ENCODE assay signal across 1 cellular context in the genomic region with DNA sequence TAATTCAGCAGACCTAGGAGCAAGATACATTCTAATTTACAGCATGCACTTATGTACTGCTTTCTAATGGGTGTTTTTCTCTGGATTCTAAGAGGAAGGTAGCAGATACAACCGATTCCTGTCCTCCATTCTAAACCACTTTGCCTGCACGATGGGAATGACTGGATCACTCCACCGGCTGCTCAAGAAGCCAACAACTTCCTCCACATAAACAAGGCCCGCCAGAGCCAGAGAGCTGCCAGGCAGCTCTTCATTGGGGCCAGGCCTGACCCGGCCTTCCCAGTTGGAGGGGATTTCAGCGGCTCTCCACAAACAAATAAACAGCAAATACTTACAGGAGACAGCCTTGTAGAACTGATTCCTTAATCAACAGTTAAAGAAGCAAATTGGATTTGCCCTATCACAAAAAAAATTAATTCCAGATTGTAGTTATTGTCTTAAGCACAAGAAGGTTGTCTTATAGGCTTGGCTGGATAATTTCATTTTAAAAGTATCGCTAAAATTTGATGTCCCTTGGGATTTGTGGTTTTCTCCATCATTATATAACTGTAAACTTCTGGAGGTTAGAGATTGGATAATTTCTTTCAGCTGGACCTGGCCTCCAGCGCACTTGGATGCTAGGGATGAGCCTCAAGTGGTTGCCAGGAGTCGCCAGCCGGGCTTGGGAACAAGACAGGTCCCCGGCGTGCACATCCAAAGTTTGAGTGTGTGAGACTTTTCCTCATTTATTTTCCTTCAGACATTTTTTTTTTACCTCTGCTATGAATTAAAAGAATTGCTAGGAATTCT.
TF ChIP-seq lines count a peak whose summit lies in the region.

No MANE protein-coding gene starts in this region.

TF ChIP-seq in HepG2, 621 proteins besides CTCF, POLR2A, EP300 and RAD21:
- TF ChIP-seq, protein P1, sequence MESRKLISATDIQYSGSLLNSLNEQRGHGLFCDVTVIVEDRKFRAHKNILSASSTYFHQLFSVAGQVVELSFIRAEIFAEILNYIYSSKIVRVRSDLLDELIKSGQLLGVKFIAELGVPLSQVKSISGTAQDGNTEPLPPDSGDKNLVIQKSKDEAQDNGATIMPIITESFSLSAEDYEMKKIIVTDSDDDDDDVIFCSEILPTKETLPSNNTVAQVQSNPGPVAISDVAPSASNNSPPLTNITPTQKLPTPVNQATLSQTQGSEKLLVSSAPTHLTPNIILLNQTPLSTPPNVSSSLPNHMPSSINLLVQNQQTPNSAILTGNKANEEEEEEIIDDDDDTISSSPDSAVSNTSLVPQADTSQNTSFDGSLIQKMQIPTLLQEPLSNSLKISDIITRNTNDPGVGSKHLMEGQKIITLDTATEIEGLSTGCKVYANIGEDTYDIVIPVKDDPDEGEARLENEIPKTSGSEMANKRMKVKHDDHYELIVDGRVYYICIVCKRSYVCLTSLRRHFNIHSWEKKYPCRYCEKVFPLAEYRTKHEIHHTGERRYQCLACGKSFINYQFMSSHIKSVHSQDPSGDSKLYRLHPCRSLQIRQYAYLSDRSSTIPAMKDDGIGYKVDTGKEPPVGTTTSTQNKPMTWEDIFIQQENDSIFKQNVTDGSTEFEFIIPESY (CRISPR knock-in tag; IDR thresholded peaks at IDR 0.05): no peak
- TF ChIP-seq HOXA9 (CRISPR knock-in tag; IDR thresholded peaks at IDR 0.05; ENCODE audit: borderline replicate concordance) (no peak), NFYB (CRISPR knock-in tag; IDR thresholded peaks at IDR 0.05) (no peak), POLR2AphosphoS2 (IDR thresholded peaks at IDR 0.05; ENCODE audit: low read depth, low read length) (no peak), ZNF12 (CRISPR knock-in tag; IDR thresholded peaks at IDR 0.05) (no peak), FOSL2 (CRISPR knock-in tag; IDR thresholded peaks at IDR 0.05) (no peak), PCBP2 (optimal IDR thresholded peaks at IDR 0.05; ENCODE audit: low read depth, low read length, poor library complexity, severe bottlenecking) (no peak), RAD51 (IDR thresholded peaks at IDR 0.05; ENCODE audit: borderline replicate concordance) (no peak), TCF7L2 (IDR thresholded peaks at IDR 0.05; ENCODE audit: low read depth, low read length) (no peak), SMAD1 (CRISPR knock-in tag; IDR thresholded peaks at IDR 0.05; ENCODE audit: borderline replicate concordance, low read depth) (no peak), RFXANK (CRISPR knock-in tag; IDR thresholded peaks at IDR 0.05) (no peak), PHB2 (IDR thresholded peaks at IDR 0.05; ENCODE audit: partially characterized antibody) (no peak), U2AF2 (IDR thresholded peaks at IDR 0.05; ENCODE audit: low read depth, low read length) (no peak), ZNF468 (CRISPR knock-in tag; IDR thresholded peaks at IDR 0.05) (no peak), NKX3-1 (CRISPR knock-in tag; IDR thresholded peaks at IDR 0.05) (no peak), ZNF619 (CRISPR knock-in tag; IDR thresholded peaks at IDR 0.05) (no peak), NFATC3 (CRISPR knock-in tag; IDR thresholded peaks at IDR 0.05) (no peak)
- TF ChIP-seq, protein P2, sequence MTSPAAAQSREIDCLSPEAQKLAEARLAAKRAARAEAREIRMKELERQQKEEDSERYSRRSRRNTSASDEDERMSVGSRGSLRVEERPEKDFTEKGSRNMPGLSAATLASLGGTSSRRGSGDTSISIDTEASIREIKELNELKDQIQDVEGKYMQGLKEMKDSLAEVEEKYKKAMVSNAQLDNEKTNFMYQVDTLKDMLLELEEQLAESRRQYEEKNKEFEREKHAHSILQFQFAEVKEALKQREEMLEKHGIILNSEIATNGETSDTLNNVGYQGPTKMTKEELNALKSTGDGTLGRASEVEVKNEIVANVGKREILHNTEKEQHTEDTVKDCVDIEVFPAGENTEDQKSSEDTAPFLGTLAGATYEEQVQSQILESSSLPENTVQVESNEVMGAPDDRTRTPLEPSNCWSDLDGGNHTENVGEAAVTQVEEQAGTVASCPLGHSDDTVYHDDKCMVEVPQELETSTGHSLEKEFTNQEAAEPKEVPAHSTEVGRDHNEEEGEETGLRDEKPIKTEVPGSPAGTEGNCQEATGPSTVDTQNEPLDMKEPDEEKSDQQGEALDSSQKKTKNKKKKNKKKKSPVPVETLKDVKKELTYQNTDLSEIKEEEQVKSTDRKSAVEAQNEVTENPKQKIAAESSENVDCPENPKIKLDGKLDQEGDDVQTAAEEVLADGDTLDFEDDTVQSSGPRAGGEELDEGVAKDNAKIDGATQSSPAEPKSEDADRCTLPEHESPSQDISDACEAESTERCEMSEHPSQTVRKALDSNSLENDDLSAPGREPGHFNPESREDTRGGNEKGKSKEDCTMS (CRISPR knock-in tag; conservative IDR thresholded peaks at IDR 0.05): no peak
